In the genomic region with DNA sequence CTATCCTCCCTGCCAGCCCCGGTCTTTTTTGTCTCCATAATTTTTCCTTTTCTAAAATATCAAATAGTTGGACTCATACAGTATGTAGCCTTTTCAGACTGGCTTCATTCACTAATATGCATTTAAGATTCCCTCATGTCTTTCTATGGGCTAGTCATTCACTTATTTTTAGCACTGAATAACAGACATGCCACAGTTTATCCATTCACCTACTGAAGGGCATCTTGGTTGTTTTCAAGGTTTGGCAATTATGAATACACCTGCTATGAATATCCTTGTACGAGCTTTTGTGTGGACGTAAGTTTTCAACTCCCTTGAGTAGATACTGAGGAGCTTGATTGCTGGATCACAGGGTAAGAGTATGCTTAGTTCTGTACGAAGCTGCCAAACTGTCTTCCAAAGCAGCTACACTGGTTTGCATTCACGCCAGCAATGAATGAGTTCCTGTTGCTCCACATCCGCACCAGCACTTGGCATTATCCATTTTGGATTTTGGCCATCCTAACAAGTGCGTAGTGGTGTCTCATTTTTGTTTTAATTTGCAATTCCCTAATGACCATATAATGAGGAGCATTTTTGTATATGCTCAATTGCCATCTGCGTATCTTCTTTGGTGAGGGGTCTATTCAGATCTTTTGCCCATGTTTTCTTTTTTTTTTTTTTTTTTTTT, we compare ENCODE assay signal across 20 cellular contexts. TPM values are rescaled to one million over a fixed set of nuclear protein-coding genes. Genes with fewer than 3 reads are reported as not detected.
DNase-seq lines count a peak whose midpoint lies in the region; ATAC-seq, FAIRE-seq and TF ChIP-seq lines count a peak whose summit lies in the region.
"Had no signal": no experiment of that assay in that cellular context is flagged by ENCODE, and none has a peak within 500 bp of the region (broad histone marks: within the 10 kb centered on the region; RNA-seq: fewer than 3 reads in every experiment).

No MANE protein-coding gene starts in this region.

- H3K36me3 ChIP-seq in HepG2 (replicated peaks in 1 of 2; ENCODE audit: control insufficient read depth in 1 of 2, insufficient read depth in 2 of 2, low read length in 2 of 2) (peaks cover 3% of the 10 kb centered on the region in 2 experiments; a peak in 2 of 5 replicates), right lobe of liver (peaks cover 0 to 5% (median 0%) of the 10 kb centered on the region in 4 donors)

- no peak for FAIRE-seq in HepG2 (lab: Jason Lieb, UNC)
- FAIRE-seq: D721Med, GM12892, HTR-8/SVneo had no signal

- TF ChIP-seq EP300 in HepG2 (IDR thresholded peaks at IDR 0.05; ENCODE audit: low read depth in 2 of 2, low read length in 2 of 2) (no peak), HepG2 (CRISPR knock-in tag; IDR thresholded peaks at IDR 0.05; ENCODE audit: borderline replicate concordance) (no peak)

- in situ Hi-C loops in HepG2 (cut with HindIII; ENCODE audit: extremely low pct_ligation_motif_present, low pct_unique_long_range_greater_than_20kb) = no loop called here

- H3K79me2 ChIP-seq in HepG2 (ENCODE audit: insufficient read depth, low read length) = no peaks in the 10 kb centered on the region

- CTCF ChIA-PET in activated CD8-positive, alpha-beta T cell treated with anti-CD3 and anti-CD28 coated beads for 36 hours (lab: Charles Lee) = no interaction called here
- CTCF ChIA-PET in activated CD8-positive, alpha-beta T cell treated with anti-CD3 and anti-CD28 coated beads, Interleukin-2, amount 10 ng/mL, durations not matched to agents 7 days and 5 days (lab: Charles Lee) = interaction anchor here (0.9 kb wide), 1 partner anchor 85 kb away, joined by 3 read pairs; no protein-coding TSS in a partner anchor
- CTCF ChIA-PET in HepG2 (lab: Yijun Ruan, JAX; ENCODE audit: low intra/inter-chr PET ratio, low total read pairs) = no interaction called here

- H2AFZ ChIP-seq in HepG2 (ENCODE audit: low read length) = no peak overlapping the region

- intact Hi-C loops in activated CD8-positive, alpha-beta T cell treated with anti-CD3 and anti-CD28 coated beads for 36 hours (cut with micrococcal nuclease) = no loop called here
- intact Hi-C loops in HepG2 (cut with micrococcal nuclease; ENCODE audit: unreplicated experiment) = no loop called here
- intact Hi-C loops in right lobe of liver (cut with DNase I) = no loop called here

- no peaks in the 10 kb centered on the region for H3K27me3 ChIP-seq in HepG2 (ENCODE audit: control insufficient read depth in 1 of 2, insufficient read depth in 2 of 2, low read length in 2 of 2)
- H3K27me3 ChIP-seq in right lobe of liver = no peaks in the 10 kb centered on the region
- H3K27me3 ChIP-seq: BLaER1 treated with 17β-estradiol and CSF1 and Interleukin-3, amounts not matched to agents 10 nM and 100 nM had no signal

- no peak for TF ChIP-seq CTCF in activated CD8-positive, alpha-beta T cell treated with anti-CD3 and anti-CD28 coated beads for 36 hours (IDR thresholded peaks at IDR 0.05)
- TF ChIP-seq CTCF in HepG2 (CRISPR knock-in tag; IDR thresholded peaks at IDR 0.05) = no peak
- no peak for TF ChIP-seq CTCF in right lobe of liver (IDR thresholded peaks at IDR 0.05)

- H3K4me2 ChIP-seq in HepG2 (ENCODE audit: low read depth, low read length) = no peak overlapping the region
- H3K4me2 ChIP-seq: BLaER1 treated with 17β-estradiol and CSF1 and Interleukin-3, amounts not matched to agents 10 nM and 100 nM had no signal

- peaks cover 3% of the 10 kb centered on the region for H3K4me1 Mint-ChIP-seq in activated CD8-positive, alpha-beta T cell treated with anti-CD3 and anti-CD28 coated beads for 36 hours (ENCODE audit: low read depth)
- peaks cover 5% of the 10 kb centered on the region for H3K4me1 Mint-ChIP-seq in activated CD8-positive, alpha-beta T cell treated with anti-CD3 and anti-CD28 coated beads, Interleukin-2, amount 10 ng/mL, durations not matched to agents 7 days and 5 days (ENCODE audit: low read depth)
- H3K4me1 Mint-ChIP-seq in T-helper 17 cell = peaks cover 7% of the 10 kb centered on the region
- H3K4me1 Mint-ChIP-seq in stimulated activated effector memory CD8-positive, alpha-beta T cell treated with anti-CD3 and anti-CD28 coated beads, Interleukin-12 subunit alpha, Interleukin-12 subunit beta, amount 100 ng/mL, for 72 hours = peaks cover 18% of the 10 kb centered on the region

- peaks cover 3% of the 10 kb centered on the region; the same call in 1 of the 2 replicates for H4K20me1 ChIP-seq in HepG2 (ENCODE audit: insufficient read depth, low read length)

- H3K4me1 ChIP-seq in HepG2 (ENCODE audit: insufficient read depth, low read length) (no peaks in the 10 kb centered on the region), right lobe of liver (no peaks in the 10 kb centered on the region)
- H3K4me1 ChIP-seq: BLaER1 treated with 17β-estradiol and CSF1 and Interleukin-3, amounts not matched to agents 10 nM and 100 nM; HAP-1 had no signal

- TF ChIP-seq POLR2A in HepG2 (IDR thresholded peaks at IDR 0.05; ENCODE audit: insufficient read depth in 1 of 2, low read depth in 2 of 2, low read length in 2 of 2) = no peak
- TF ChIP-seq POLR2A in right lobe of liver (IDR thresholded peaks at IDR 0.05) = no peak

- H3K9me3 ChIP-seq in HepG2 (ENCODE audit: low read length) (no peaks in the 10 kb centered on the region), right lobe of liver (no peaks in the 10 kb centered on the region), T-helper 17 cell (ENCODE audit: control insufficient read depth, low read length, poor library complexity, severe bottlenecking) (no peaks in the 10 kb centered on the region)
- H3K9me3 ChIP-seq: HAP-1 had no signal

- peak overlapping the region; percentile 3 for H3K27ac Mint-ChIP-seq in activated CD8-positive, alpha-beta T cell treated with anti-CD3 and anti-CD28 coated beads for 36 hours
- no peak overlapping the region for H3K27ac Mint-ChIP-seq in activated CD8-positive, alpha-beta T cell treated with anti-CD3 and anti-CD28 coated beads, Interleukin-2, amount 10 ng/mL, durations not matched to agents 7 days and 5 days
- peak overlapping the region; percentile 76 for H3K27ac Mint-ChIP-seq in T-helper 17 cell
- H3K27ac Mint-ChIP-seq in stimulated activated effector memory CD8-positive, alpha-beta T cell treated with anti-CD3 and anti-CD28 coated beads, Interleukin-12 subunit alpha, Interleukin-12 subunit beta, amount 100 ng/mL, for 72 hours = peak overlapping the region; percentile 26
- H3K27ac Mint-ChIP-seq: CD4-positive, alpha-beta T cell; HFFc6 had no signal

- TF ChIP-seq RAD21 in HepG2 (CRISPR knock-in tag; IDR thresholded peaks at IDR 0.05) = no peak

- POLR2A ChIA-PET in activated CD8-positive, alpha-beta T cell treated with anti-CD3 and anti-CD28 coated beads for 36 hours (lab: Charles Lee) = no interaction called here
- POLR2A ChIA-PET in activated CD8-positive, alpha-beta T cell treated with anti-CD3 and anti-CD28 coated beads, Interleukin-2, amount 10 ng/mL, durations not matched to agents 7 days and 5 days (lab: Charles Lee) = no interaction called here
- POLR2A ChIA-PET in HepG2 (lab: Yijun Ruan, JAX) = no interaction called here

- H3K9me3 Mint-ChIP-seq in activated CD8-positive, alpha-beta T cell treated with anti-CD3 and anti-CD28 coated beads for 36 hours = no peaks in the 10 kb centered on the region
- no peaks in the 10 kb centered on the region for H3K9me3 Mint-ChIP-seq in activated CD8-positive, alpha-beta T cell treated with anti-CD3 and anti-CD28 coated beads, Interleukin-2, amount 10 ng/mL, durations not matched to agents 7 days and 5 days (ENCODE audit: insufficient read depth)
- no peaks in the 10 kb centered on the region for H3K9me3 Mint-ChIP-seq in stimulated activated effector memory CD8-positive, alpha-beta T cell treated with anti-CD3 and anti-CD28 coated beads, Interleukin-12 subunit alpha, Interleukin-12 subunit beta, amount 100 ng/mL, for 72 hours
- H3K9me3 Mint-ChIP-seq: CD4-positive, alpha-beta T cell; HFFc6 had no signal

- no TSS peak for BruUV-seq in HepG2 (replicated peaks; lab: Mats Ljungman, UMichigan)

- H3K27me3 Mint-ChIP-seq in activated CD8-positive, alpha-beta T cell treated with anti-CD3 and anti-CD28 coated beads for 36 hours = no peaks in the 10 kb centered on the region
- H3K27me3 Mint-ChIP-seq in activated CD8-positive, alpha-beta T cell treated with anti-CD3 and anti-CD28 coated beads, Interleukin-2, amount 10 ng/mL, durations not matched to agents 7 days and 5 days (ENCODE audit: low read depth) = no peaks in the 10 kb centered on the region
- no peaks in the 10 kb centered on the region for H3K27me3 Mint-ChIP-seq in T-helper 17 cell
- H3K27me3 Mint-ChIP-seq: CD4-positive, alpha-beta T cell had no signal

- no peak overlapping the region for H3K4me3 Mint-ChIP-seq in activated CD8-positive, alpha-beta T cell treated with anti-CD3 and anti-CD28 coated beads for 36 hours
- no peak overlapping the region for H3K4me3 Mint-ChIP-seq in activated CD8-positive, alpha-beta T cell treated with anti-CD3 and anti-CD28 coated beads, Interleukin-2, amount 10 ng/mL, durations not matched to agents 7 days and 5 days
- no peak overlapping the region for H3K4me3 Mint-ChIP-seq in T-helper 17 cell
- H3K4me3 Mint-ChIP-seq in stimulated activated effector memory CD8-positive, alpha-beta T cell treated with anti-CD3 and anti-CD28 coated beads, Interleukin-12 subunit alpha, Interleukin-12 subunit beta, amount 100 ng/mL, for 72 hours = no peak overlapping the region
- H3K4me3 Mint-ChIP-seq: CD4-positive, alpha-beta T cell; HFFc6 had no signal

- 96% methylated on average over 8 of the region's 8 CpGs for whole genome bisulfite sequencing in HepG2 (ENCODE audit: low lambda C conversion rate)
- WGBS in right lobe of liver (ENCODE audit: insufficient coverage, low coverage, low lambda C conversion rate, missing lambda C conversion rate) = 95% methylated on average over 8 of the region's 8 CpGs

- ATAC-seq in activated CD8-positive, alpha-beta T cell treated with anti-CD3 and anti-CD28 coated beads for 36 hours = no peak
- no peak for ATAC-seq in activated CD8-positive, alpha-beta T cell treated with anti-CD3 and anti-CD28 coated beads, Interleukin-2, amount 10 ng/mL, durations not matched to agents 7 days and 5 days
- ATAC-seq in HepG2 (no peak), right lobe of liver (no peak), T-helper 17 cell (no peak), HG03520 (IDR thresholded peaks at IDR 0.05; ENCODE audit: unreplicated experiment) (no peak)
- ATAC-seq in stimulated activated effector memory CD8-positive, alpha-beta T cell treated with anti-CD3 and anti-CD28 coated beads, Interleukin-12 subunit alpha, Interleukin-12 subunit beta, amount 100 ng/mL, for 72 hours = no peak

- H3K4me3 ChIP-seq in HepG2 (replicated peaks in 1 of 3; ENCODE audit: insufficient read depth in 1 of 3, low read depth in 2 of 3, low read length in 3 of 3) (no peak overlapping the region), right lobe of liver (no peak overlapping the region)
- H3K4me3 ChIP-seq: BLaER1 treated with 17β-estradiol and CSF1 and Interleukin-3, amounts not matched to agents 10 nM and 100 nM; HAP-1 had no signal

- no peak overlapping the region for H3K9ac ChIP-seq in HepG2 (ENCODE audit: insufficient read depth, low read depth, low read length)
- H3K9ac ChIP-seq: BLaER1 treated with 17β-estradiol and CSF1 and Interleukin-3, amounts not matched to agents 10 nM and 100 nM had no signal

- H3K27ac ChIP-seq in HepG2 (ENCODE audit: extremely low read length, insufficient read depth, low read length) (no peak overlapping the region), right lobe of liver (no peak overlapping the region)
- H3K27ac ChIP-seq: BLaER1 treated with 17β-estradiol and CSF1 and Interleukin-3, amounts not matched to agents 10 nM and 100 nM had no signal

- peaks cover 35% of the 10 kb centered on the region for H3K36me3 Mint-ChIP-seq in activated CD8-positive, alpha-beta T cell treated with anti-CD3 and anti-CD28 coated beads for 36 hours (ENCODE audit: low read depth)
- H3K36me3 Mint-ChIP-seq in activated CD8-positive, alpha-beta T cell treated with anti-CD3 and anti-CD28 coated beads, Interleukin-2, amount 10 ng/mL, durations not matched to agents 7 days and 5 days (ENCODE audit: low read depth) = peaks cover 63% of the 10 kb centered on the region
- peaks cover 5% of the 10 kb centered on the region for H3K36me3 Mint-ChIP-seq in T-helper 17 cell (ENCODE audit: low read depth)
- H3K36me3 Mint-ChIP-seq in stimulated activated effector memory CD8-positive, alpha-beta T cell treated with anti-CD3 and anti-CD28 coated beads, Interleukin-12 subunit alpha, Interleukin-12 subunit beta, amount 100 ng/mL, for 72 hours = peaks cover 56% of the 10 kb centered on the region

- no peak for DNase-seq in activated CD8-positive, alpha-beta T cell treated with anti-CD3 and anti-CD28 coated beads for 36 hours
- DNase-seq in activated CD8-positive, alpha-beta T cell treated with anti-CD3 and anti-CD28 coated beads, Interleukin-2, amount 10 ng/mL, durations not matched to agents 7 days and 5 days = no peak
- DNase-seq in HepG2 (ENCODE audit: low spot score) = no peak
- no peak for DNase-seq in right lobe of liver
- no peak for DNase-seq in T-helper 17 cell
- DNase-seq in stimulated activated effector memory CD8-positive, alpha-beta T cell treated with anti-CD3 and anti-CD28 coated beads, Interleukin-12 subunit alpha, Interleukin-12 subunit beta, amount 100 ng/mL, for 72 hours (ENCODE audit: low spot score in 2 of 2) = no peak
- no peak for DNase-seq in DMS 273 treated with DMSO at 0.1 percent for 48 hours (lab: John Stamatoyannopoulos, UW)
- DNase-seq: 8988T; ACHN; CD4-positive, alpha-beta T cell; DND-41; GDM1; GOT3; HFFc6 had no signal

RNA-seq across cellular contexts. Expression of a gene that starts 21.1 kb away (rescaled TPM):
- total RNA-seq in activated CD8-positive, alpha-beta T cell treated with anti-CD3 and anti-CD28 coated beads for 36 hours = 10 to 100 TPM; 10.7 to 12.0 TPM
- total RNA-seq in activated CD8-positive, alpha-beta T cell treated with anti-CD3 and anti-CD28 coated beads, Interleukin-2, amount 10 ng/mL, durations not matched to agents 7 days and 5 days = 10 to 100 TPM; 16.3 to 17.4 TPM
- total RNA-seq in HepG2 (2016; rRNA removed; fragmentation: Illumina TruSeq; extraction: Trizol) (6.6 and 15.8 TPM in 2 replicates), right lobe of liver (10 to 100 TPM; 15.1 to 19.0 (median 16.6) TPM), T-helper 17 cell (10 to 100 TPM; 13.7 to 15.4 TPM)
- total RNA-seq in HepG2 (2016; cell fraction: cytosol; rRNA removed; fragmentation: Illumina TruSeq; extraction: Trizol; ENCODE audit: low read depth) = 1.5 and 3.0 TPM in 2 replicates
- total RNA-seq in HepG2 (2016; cell fraction: insoluble cytoplasmic fraction; rRNA removed; fragmentation: Illumina TruSeq; extraction: Trizol) = 6.8 and 15.6 TPM in 2 replicates
- 6.4 and 10.5 TPM in 2 replicates for total RNA-seq in HepG2 (2016; cell fraction: membrane; rRNA removed; fragmentation: Illumina TruSeq; extraction: Trizol)
- 10.6 and 14.2 TPM in 2 replicates for total RNA-seq in HepG2 (2016; cell fraction: nucleus; rRNA removed; fragmentation: Illumina TruSeq; extraction: Trizol)
- 7.8 and 9.5 TPM in 2 replicates for polyA plus RNA-seq in HepG2 (2011; rRNA removed)
- 5.9 and 6.1 TPM in 2 replicates for polyA plus RNA-seq in HepG2 (2011; cell fraction: cytosol; rRNA removed)
- 25.1 and 26.7 TPM in 2 replicates for polyA plus RNA-seq in HepG2 (2011; cell fraction: nucleus; rRNA removed)
- polyA plus RNA-seq in HepG2 (2012) = 9.4 and 10.0 TPM in 2 replicates
- 2.9 and 3.3 TPM in 2 replicates for polyA plus RNA-seq in HepG2 (2016; cell fraction: cytosol; fragmentation: Illumina TruSeq; extraction: Trizol; ENCODE audit: low read depth)
- polyA plus RNA-seq in HepG2 (2016; cell fraction: insoluble cytoplasmic fraction; fragmentation: Illumina TruSeq; extraction: Trizol; ENCODE audit: low read depth) = 6.1 and 6.8 TPM in 2 replicates
- 5.6 and 6.9 TPM in 2 replicates for polyA plus RNA-seq in HepG2 (2016; cell fraction: membrane; fragmentation: Illumina TruSeq; extraction: Trizol; ENCODE audit: low read depth)
- polyA plus RNA-seq in HepG2 (2016; cell fraction: nucleus; fragmentation: Illumina TruSeq; extraction: Trizol; ENCODE audit: insufficient read depth, low read depth) = 26.3 and 30.4 TPM in 2 replicates
- polyA minus RNA-seq in HepG2 (2011; rRNA and poly(A)+ RNA removed; ENCODE audit: low replicate concordance) = 5.8 and 12.8 TPM in 2 replicates
- 5.7 and 7.1 TPM in 2 replicates for polyA minus RNA-seq in HepG2 (2011; cell fraction: cytosol; rRNA and poly(A)+ RNA removed)
- 3.4 and 4.5 TPM in 2 replicates for polyA minus RNA-seq in HepG2 (2011; cell fraction: nucleus; rRNA and poly(A)+ RNA removed)

RNA-seq across cellular contexts. Expression of a gene that starts 21.3 kb away (rescaled TPM):
- 10 to 100 TPM; 26.1 to 28.2 TPM for total RNA-seq in activated CD8-positive, alpha-beta T cell treated with anti-CD3 and anti-CD28 coated beads for 36 hours
- total RNA-seq in activated CD8-positive, alpha-beta T cell treated with anti-CD3 and anti-CD28 coated beads, Interleukin-2, amount 10 ng/mL, durations not matched to agents 7 days and 5 days = 10 to 100 TPM; 58.0 to 58.1 TPM
- 19.6 and 44.7 TPM in 2 replicates for total RNA-seq in HepG2 (2016; rRNA removed; fragmentation: Illumina TruSeq; extraction: Trizol)
- total RNA-seq in HepG2 (2016; cell fraction: cytosol; rRNA removed; fragmentation: Illumina TruSeq; extraction: Trizol; ENCODE audit: low read depth) = 22.4 and 24.2 TPM in 2 replicates
- total RNA-seq in HepG2 (2016; cell fraction: insoluble cytoplasmic fraction; rRNA removed; fragmentation: Illumina TruSeq; extraction: Trizol) = 18.8 and 46.8 TPM in 2 replicates
- total RNA-seq in HepG2 (2016; cell fraction: membrane; rRNA removed; fragmentation: Illumina TruSeq; extraction: Trizol) = 27.6 and 29.9 TPM in 2 replicates
- total RNA-seq in HepG2 (2016; cell fraction: nucleus; rRNA removed; fragmentation: Illumina TruSeq; extraction: Trizol) = 35.5 and 40.6 TPM in 2 replicates
- 17.2 and 20.2 TPM in 2 replicates for polyA plus RNA-seq in HepG2 (2011; rRNA removed)
- 16.7 and 25.6 TPM in 2 replicates for polyA plus RNA-seq in HepG2 (2011; cell fraction: cytosol; rRNA removed)
- 44.2 and 48.8 TPM in 2 replicates for polyA plus RNA-seq in HepG2 (2011; cell fraction: nucleus; rRNA removed)
- 9.4 and 10.2 TPM in 2 replicates for polyA plus RNA-seq in HepG2 (2012)
- 25.8 and 29.9 TPM in 2 replicates for polyA plus RNA-seq in HepG2 (2016; cell fraction: cytosol; fragmentation: Illumina TruSeq; extraction: Trizol; ENCODE audit: low read depth)
- polyA plus RNA-seq in HepG2 (2016; cell fraction: insoluble cytoplasmic fraction; fragmentation: Illumina TruSeq; extraction: Trizol; ENCODE audit: low read depth) = 22.7 and 25.1 TPM in 2 replicates
- 26.9 and 27.0 TPM in 2 replicates for polyA plus RNA-seq in HepG2 (2016; cell fraction: membrane; fragmentation: Illumina TruSeq; extraction: Trizol; ENCODE audit: low read depth)
- polyA plus RNA-seq in HepG2 (2016; cell fraction: nucleus; fragmentation: Illumina TruSeq; extraction: Trizol; ENCODE audit: insufficient read depth, low read depth) = 89.1 and 100 TPM in 2 replicates
- 6.9 and 14.7 TPM in 2 replicates for polyA minus RNA-seq in HepG2 (2011; rRNA and poly(A)+ RNA removed; ENCODE audit: low replicate concordance)
- polyA minus RNA-seq in HepG2 (2011; cell fraction: cytosol; rRNA and poly(A)+ RNA removed) = 4.4 and 5.2 TPM in 2 replicates
- 4.5 and 4.7 TPM in 2 replicates for polyA minus RNA-seq in HepG2 (2011; cell fraction: nucleus; rRNA and poly(A)+ RNA removed)
- total RNA-seq in right lobe of liver = 10 to 100 TPM; 26.0 to 56.4 (median 47.8) TPM
- 10 to 100 TPM; 28.1 to 36.7 TPM for total RNA-seq in T-helper 17 cell

RNA-seq across cellular contexts. Expression of a gene that starts 43.5 kb away (rescaled TPM):
- total RNA-seq in activated CD8-positive, alpha-beta T cell treated with anti-CD3 and anti-CD28 coated beads for 36 hours = 10 to 100 TPM; 19.7 to 20.1 TPM
- 10 to 100 TPM; 19.4 to 19.6 TPM for total RNA-seq in activated CD8-positive, alpha-beta T cell treated with anti-CD3 and anti-CD28 coated beads, Interleukin-2, amount 10 ng/mL, durations not matched to agents 7 days and 5 days
- total RNA-seq in HepG2 (2016; rRNA removed; fragmentation: Illumina TruSeq; extraction: Trizol) = 9.6 and 11.9 TPM in 2 replicates
- total RNA-seq in HepG2 (2016; cell fraction: cytosol; rRNA removed; fragmentation: Illumina TruSeq; extraction: Trizol; ENCODE audit: low read depth) = 0.91 and 1.3 TPM in 2 replicates
- 9.6 and 9.7 TPM in 2 replicates for total RNA-seq in HepG2 (2016; cell fraction: insoluble cytoplasmic fraction; rRNA removed; fragmentation: Illumina TruSeq; extraction: Trizol)
- total RNA-seq in HepG2 (2016; cell fraction: membrane; rRNA removed; fragmentation: Illumina TruSeq; extraction: Trizol) = 5.5 TPM in 2 replicates
- 8.0 and 9.8 TPM in 2 replicates for total RNA-seq in HepG2 (2016; cell fraction: nucleus; rRNA removed; fragmentation: Illumina TruSeq; extraction: Trizol)
- polyA plus RNA-seq in HepG2 (2011; rRNA removed) = 5.4 and 6.0 TPM in 2 replicates
- polyA plus RNA-seq in HepG2 (2011; cell fraction: cytosol; rRNA removed) = 4.8 and 5.6 TPM in 2 replicates
- 9.9 and 11.1 TPM in 2 replicates for polyA plus RNA-seq in HepG2 (2011; cell fraction: nucleus; rRNA removed)
- polyA plus RNA-seq in HepG2 (2012) = 9.9 and 11.2 TPM in 2 replicates
- 0.43 and 0.49 TPM in 2 replicates for polyA plus RNA-seq in HepG2 (2016; cell fraction: cytosol; fragmentation: Illumina TruSeq; extraction: Trizol; ENCODE audit: low read depth)
- polyA plus RNA-seq in HepG2 (2016; cell fraction: insoluble cytoplasmic fraction; fragmentation: Illumina TruSeq; extraction: Trizol; ENCODE audit: low read depth) = 9.0 and 10.5 TPM in 2 replicates
- 2.4 and 2.7 TPM in 2 replicates for polyA plus RNA-seq in HepG2 (2016; cell fraction: membrane; fragmentation: Illumina TruSeq; extraction: Trizol; ENCODE audit: low read depth)
- polyA plus RNA-seq in HepG2 (2016; cell fraction: nucleus; fragmentation: Illumina TruSeq; extraction: Trizol; ENCODE audit: insufficient read depth, low read depth) = 13.2 and 13.5 TPM in 2 replicates
- 7.8 and 12.8 TPM in 2 replicates for polyA minus RNA-seq in HepG2 (2011; rRNA and poly(A)+ RNA removed; ENCODE audit: low replicate concordance)
- polyA minus RNA-seq in HepG2 (2011; cell fraction: cytosol; rRNA and poly(A)+ RNA removed) = 8.8 and 10.3 TPM in 2 replicates
- 12.1 and 13.2 TPM in 2 replicates for polyA minus RNA-seq in HepG2 (2011; cell fraction: nucleus; rRNA and poly(A)+ RNA removed)
- 1 to 10 TPM; 4.1 to 9.3 (median 5.2) TPM for total RNA-seq in right lobe of liver
- 10 to 100 TPM; 15.4 to 20.4 TPM for total RNA-seq in T-helper 17 cell
